9 cellular contexts compared by ENCODE assay signal in the genomic region with DNA sequence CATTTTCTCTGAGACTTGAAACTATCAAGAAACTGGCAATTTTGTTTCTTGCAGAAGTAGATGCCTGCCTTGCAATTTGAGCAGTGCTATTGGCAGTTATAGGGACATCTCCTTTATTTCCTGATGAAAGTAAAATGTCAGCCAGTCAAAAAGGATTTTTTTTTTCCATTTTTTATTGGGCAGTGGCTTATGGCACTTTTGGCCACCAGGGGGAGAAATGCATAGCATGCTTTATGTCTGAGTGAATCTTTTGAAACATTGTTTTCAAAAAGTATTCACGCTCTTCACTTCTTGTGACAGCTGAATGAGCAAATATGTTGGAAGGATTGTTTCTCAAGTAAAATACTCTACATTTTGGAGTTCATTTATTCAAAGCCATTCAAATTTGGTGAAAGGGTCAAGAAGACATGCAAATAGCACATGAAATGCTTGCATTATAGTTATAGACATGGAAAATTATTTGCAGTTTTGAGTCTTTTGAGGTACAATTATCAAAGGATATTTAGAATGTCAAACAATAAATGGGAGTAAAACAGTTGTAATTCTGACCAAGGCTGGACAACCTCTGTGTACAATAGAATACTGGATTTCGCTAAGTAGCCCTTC.
DNase-seq lines count a peak whose midpoint lies in the region; ATAC-seq and TF ChIP-seq lines count a peak whose summit lies in the region.
"Had no signal": no experiment of that assay in that cellular context is flagged by ENCODE, and none has a peak within 500 bp of the region (broad histone marks: within the 10 kb centered on the region; RNA-seq: fewer than 3 reads in every experiment).

No MANE protein-coding gene starts in this region.

- H3K36me3 ChIP-seq in CD8-positive, alpha-beta memory T cell (ENCODE audit: insufficient read depth, low read length): no peaks in the 10 kb centered on the region

- no peaks in the 10 kb centered on the region for H3K9me3 ChIP-seq in CD8-positive, alpha-beta memory T cell (ENCODE audit: low read length)

- no peaks in the 10 kb centered on the region for H3K4me1 Mint-ChIP-seq in CD8-positive, alpha-beta memory T cell
- H3K4me1 Mint-ChIP-seq: central memory CD8-positive, alpha-beta T cell had no signal

- no peaks in the 10 kb centered on the region for H3K36me3 Mint-ChIP-seq in CD8-positive, alpha-beta memory T cell

- no peaks in the 10 kb centered on the region for H3K4me1 ChIP-seq in CD8-positive, alpha-beta memory T cell (ENCODE audit: insufficient read depth, low read length)

- H3K4me3 ChIP-seq in epithelial cell of esophagus (ENCODE audit: low read length): no peak overlapping the region
- no peak overlapping the region for H3K4me3 ChIP-seq in CD8-positive, alpha-beta memory T cell (ENCODE audit: low read length)

- peak; percentile 4 for DNase-seq in stimulated activated CD4-positive, alpha-beta T cell treated with anti-CD3 and anti-CD28 coated beads, Interleukin-15, amount 100 ng/mL, for 24 hours
- DNase-seq in stimulated activated CD4-positive, alpha-beta T cell treated with anti-CD3 and anti-CD28 coated beads, Interleukin-4, amount 100 ng/mL, for 1 hour: no peak
- DNase-seq in NCI-H446 treated with DMSO at 0.1 percent for 48 hours (lab: John Stamatoyannopoulos, UW) (peak; percentile 32), epithelial cell of esophagus (ENCODE audit: low read depth) (peak; percentile 61), pons (ENCODE audit: low spot score) (peak; percentile 14)
- DNase-seq in CD8-positive, alpha-beta memory T cell: no peak

- CTCF ChIA-PET in CD8-positive, alpha-beta memory T cell (lab: Charles Lee): no interaction called here

- H3K27me3 ChIP-seq in CD8-positive, alpha-beta memory T cell (ENCODE audit: insufficient read depth, low read length, poor library complexity, severe bottlenecking): no peaks in the 10 kb centered on the region

- no peak overlapping the region for H3K27ac ChIP-seq in CD8-positive, alpha-beta memory T cell (ENCODE audit: low read depth, low read length)

- H3K9me3 Mint-ChIP-seq in CD8-positive, alpha-beta memory T cell: peaks cover 3 to 43% (median 7%) of the 10 kb centered on the region in 5 donors
- H3K9me3 Mint-ChIP-seq: central memory CD8-positive, alpha-beta T cell had no signal

- no peak overlapping the region for H3K4me3 Mint-ChIP-seq in CD8-positive, alpha-beta memory T cell
- H3K4me3 Mint-ChIP-seq: central memory CD8-positive, alpha-beta T cell had no signal

- no peaks in the 10 kb centered on the region for H3K27me3 Mint-ChIP-seq in CD8-positive, alpha-beta memory T cell
- H3K27me3 Mint-ChIP-seq: central memory CD8-positive, alpha-beta T cell had no signal

- POLR2A ChIA-PET in CD8-positive, alpha-beta memory T cell (lab: Charles Lee): no interaction called here

- peak; percentile 85 for TF ChIP-seq CTCF in epithelial cell of esophagus (IDR thresholded peaks at IDR 0.05; ENCODE audit: insufficient read depth, low read depth, low read length, missing control alignments)

- ATAC-seq in GM18520 (IDR thresholded peaks at IDR 0.05; ENCODE audit: unreplicated experiment): no peak
- no peak for ATAC-seq in GM18907 (IDR thresholded peaks at IDR 0.05; ENCODE audit: unreplicated experiment)

- no peak overlapping the region for H3K27ac Mint-ChIP-seq in CD8-positive, alpha-beta memory T cell

Comparison
In these comparisons a context has a peak if more than half of its experiments do, and no peak if none do; other contexts are left out.
1. DNase-seq: peak in stimulated activated CD4-positive, alpha-beta T cell treated with anti-CD3 and anti-CD28 coated beads, Interleukin-15, amount 100 ng/mL, for 24 hours (single experiment), NCI-H446 treated with DMSO at 0.1 percent for 48 hours (single experiment), epithelial cell of esophagus (single experiment) and pons (single experiment); none in stimulated activated CD4-positive, alpha-beta T cell treated with anti-CD3 and anti-CD28 coated beads, Interleukin-4, amount 100 ng/mL, for 1 hour (single experiment) and CD8-positive, alpha-beta memory T cell (0 of 5).